21 cellular contexts compared by ENCODE assay signal in genomic region chr14:105570482-105570881, GRCh38.
"Had no signal": no experiment of that assay in that cellular context is flagged by ENCODE, and none has a peak within 500 bp of the region (broad histone marks: within the 10 kb centered on the region; RNA-seq: fewer than 3 reads in every experiment).

No MANE protein-coding gene starts in this region.

- H3K9me3 Mint-ChIP-seq: central memory CD8-positive, alpha-beta T cell; immature natural killer cell; naive thymus-derived CD8-positive, alpha-beta T cell; stimulated activated effector memory CD8-positive, alpha-beta T cell treated with anti-CD3 and anti-CD28 coated beads, Interleukin-12 subunit alpha, Interleukin-12 subunit beta, amount 100 ng/mL, for 72 hours had no signal

- H3K27ac ChIP-seq: ascending aorta, esophagus squamous epithelium, heart right ventricle, left ventricle myocardium inferior, neutrophil, pancreas, thyroid gland had no signal

- H3K27ac Mint-ChIP-seq: stimulated activated effector memory CD8-positive, alpha-beta T cell treated with anti-CD3 and anti-CD28 coated beads, Interleukin-12 subunit alpha, Interleukin-12 subunit beta, amount 100 ng/mL, for 72 hours had no signal

- H3K4me3 ChIP-seq: ascending aorta, esophagus squamous epithelium, heart right ventricle, left ventricle myocardium inferior, pancreas, smooth muscle cell, thyroid gland had no signal

- H3K4me3 Mint-ChIP-seq: central memory CD8-positive, alpha-beta T cell; immature natural killer cell; naive thymus-derived CD8-positive, alpha-beta T cell; stimulated activated effector memory CD8-positive, alpha-beta T cell treated with anti-CD3 and anti-CD28 coated beads, Interleukin-12 subunit alpha, Interleukin-12 subunit beta, amount 100 ng/mL, for 72 hours had no signal

- H3K36me3 ChIP-seq: ascending aorta, esophagus squamous epithelium, heart right ventricle, left ventricle myocardium inferior, neutrophil, pancreas, thyroid gland had no signal

- H3K27me3 Mint-ChIP-seq: central memory CD8-positive, alpha-beta T cell had no signal

- ATAC-seq: activated CD4-positive, CD25-positive, alpha-beta regulatory T cell treated with anti-CD3 and anti-CD28 coated beads, Interleukin-2, amount 50 U/mL, for 24 hours; heart right ventricle; naive thymus-derived CD8-positive, alpha-beta T cell; pancreas; sciatic nerve; stimulated activated effector memory CD8-positive, alpha-beta T cell treated with anti-CD3 and anti-CD28 coated beads, Interleukin-12 subunit alpha, Interleukin-12 subunit beta, amount 100 ng/mL, for 72 hours had no signal

- H3K9me3 ChIP-seq: ascending aorta, esophagus squamous epithelium, heart right ventricle, left ventricle myocardium inferior, neutrophil, pancreas, thyroid gland had no signal

- H3K4me2 ChIP-seq: smooth muscle cell had no signal

- H3K36me3 Mint-ChIP-seq: immature natural killer cell; naive thymus-derived CD8-positive, alpha-beta T cell had no signal

- DNase-seq: activated CD4-positive, alpha-beta T cell treated with anti-CD3 and anti-CD28 coated beads, Interleukin-2, amount 50 U/mL, for 4 hours; activated naive CD4-positive, alpha-beta T cell; effector CD8-positive, alpha-beta T cell; esophagus squamous epithelium; heart right ventricle; immature natural killer cell; kidney glomerular epithelial cell; left ventricle myocardium inferior; mammary epithelial cell; naive thymus-derived CD8-positive, alpha-beta T cell; pancreas; stimulated activated CD4-positive, alpha-beta T cell treated with anti-CD3 and anti-CD28 coated beads, Interleukin-4, amount 100 ng/mL, for 1 hour; T1000; thyroid gland had no signal

- H3K4me1 Mint-ChIP-seq: central memory CD8-positive, alpha-beta T cell; immature natural killer cell had no signal

- H3K27me3 ChIP-seq: ascending aorta, esophagus squamous epithelium, heart right ventricle, neutrophil, pancreas, thyroid gland had no signal

- FAIRE-seq: pancreas had no signal

- H3K4me1 ChIP-seq: ascending aorta, esophagus squamous epithelium, heart right ventricle, left ventricle myocardium inferior, pancreas, thyroid gland had no signal
